ENCODE assay signal across 17 cellular contexts in genomic region chr1:208269338-208269666, GRCh38.
"Had no signal": no experiment of that assay in that cellular context is flagged by ENCODE, and none has a peak within 500 bp of the region (broad histone marks: within the 10 kb centered on the region; RNA-seq: fewer than 3 reads in every experiment).

No MANE protein-coding gene starts in this region.

- FAIRE-seq: colon had no signal

- DNase-seq: activated CD4-positive, CD25-positive, alpha-beta regulatory T cell; activated CD8-positive, alpha-beta memory T cell treated with anti-CD3 and anti-CD28 coated beads, Interleukin-2, amount 10 ng/mL, durations not matched to agents 7 days and 5 days; activated gamma-delta T cell; activated naive CD8-positive, alpha-beta T cell treated with anti-CD3 and anti-CD28 coated beads for 36 hours; activated T-cell treated with anti-CD3 and anti-CD28 coated beads, Interleukin-2, amount 50 U/mL, for 24 hours; effector CD4-positive, alpha-beta T cell; naive B cell; right lobe of liver; SHP77; spleen; stimulated activated CD4-positive, alpha-beta T cell treated with anti-CD3 and anti-CD28 coated beads, Interleukin-1b, Interleukin-23, amount 100 ng/mL, for 48 hours; stimulated activated naive CD4-positive, alpha-beta T cell; upper lobe of right lung had no signal

- H3K36me3 Mint-ChIP-seq: activated CD8-positive, alpha-beta memory T cell treated with anti-CD3 and anti-CD28 coated beads, Interleukin-2, amount 10 ng/mL, durations not matched to agents 7 days and 5 days; activated naive CD8-positive, alpha-beta T cell treated with anti-CD3 and anti-CD28 coated beads for 36 hours; mesothelial cell of epicardium; naive B cell had no signal

- H3K4me3 ChIP-seq: breast epithelium, prostate gland, right lobe of liver, spleen, upper lobe of right lung had no signal

- H3K36me3 ChIP-seq: breast epithelium, prostate gland, right lobe of liver, spleen, upper lobe of right lung had no signal

- H3K9me3 Mint-ChIP-seq: activated naive CD8-positive, alpha-beta T cell treated with anti-CD3 and anti-CD28 coated beads for 36 hours; activated T-cell treated with anti-CD3 and anti-CD28 coated beads, Interleukin-2, amount 50 U/mL, for 24 hours; mesothelial cell of epicardium; naive B cell had no signal

- H3K27ac ChIP-seq: breast epithelium, prostate gland, right lobe of liver, spleen, upper lobe of right lung had no signal

- H3K4me1 Mint-ChIP-seq: activated CD8-positive, alpha-beta memory T cell treated with anti-CD3 and anti-CD28 coated beads, Interleukin-2, amount 10 ng/mL, durations not matched to agents 7 days and 5 days; activated naive CD8-positive, alpha-beta T cell treated with anti-CD3 and anti-CD28 coated beads for 36 hours; naive B cell had no signal

- H3K4me1 ChIP-seq: breast epithelium, prostate gland, spleen, upper lobe of right lung had no signal

- H3K9me3 ChIP-seq: breast epithelium, prostate gland, right lobe of liver, spleen, upper lobe of right lung had no signal

- H3K27me3 ChIP-seq: right lobe of liver had no signal

- H3K27ac Mint-ChIP-seq: activated CD8-positive, alpha-beta memory T cell treated with anti-CD3 and anti-CD28 coated beads, Interleukin-2, amount 10 ng/mL, durations not matched to agents 7 days and 5 days; activated naive CD8-positive, alpha-beta T cell treated with anti-CD3 and anti-CD28 coated beads for 36 hours; activated T-cell treated with anti-CD3 and anti-CD28 coated beads, Interleukin-2, amount 50 U/mL, for 24 hours; naive B cell had no signal

- ATAC-seq: activated CD8-positive, alpha-beta memory T cell treated with anti-CD3 and anti-CD28 coated beads, Interleukin-2, amount 10 ng/mL, durations not matched to agents 7 days and 5 days; right lobe of liver; upper lobe of right lung had no signal

- H3K4me3 Mint-ChIP-seq: activated CD8-positive, alpha-beta memory T cell treated with anti-CD3 and anti-CD28 coated beads, Interleukin-2, amount 10 ng/mL, durations not matched to agents 7 days and 5 days; activated naive CD8-positive, alpha-beta T cell treated with anti-CD3 and anti-CD28 coated beads for 36 hours; activated T-cell treated with anti-CD3 and anti-CD28 coated beads, Interleukin-2, amount 50 U/mL, for 24 hours; mesothelial cell of epicardium; naive B cell had no signal
